In genomic region chr7:303425-303824, GRCh38 we compare ENCODE assay signal across 26 cellular contexts. TPM values are rescaled to one million over a fixed set of nuclear protein-coding genes. Genes with fewer than 3 reads are reported as not detected.
"Had no signal": no experiment of that assay in that cellular context is flagged by ENCODE, and none has a peak within 500 bp of the region (broad histone marks: within the 10 kb centered on the region; RNA-seq: fewer than 3 reads in every experiment).

No MANE protein-coding gene starts in this region.

- H3K4me1 Mint-ChIP-seq: natural killer cell had no signal

- H3K27ac ChIP-seq: colonic mucosa, esophagus squamous epithelium, gastroesophageal sphincter, right atrium auricular region, thyroid gland, vagina had no signal

- H3K4me3 Mint-ChIP-seq: immature natural killer cell, memory B cell, mesothelial cell of epicardium, natural killer cell, type B pancreatic cell had no signal

- H3K9me3 Mint-ChIP-seq: natural killer cell, type B pancreatic cell had no signal

- H3K4me1 ChIP-seq: colonic mucosa, esophagus squamous epithelium, gastroesophageal sphincter, right atrium auricular region, thyroid gland, vagina had no signal

- ATAC-seq: gastroesophageal sphincter, left lobe of liver, natural killer cell had no signal

- H3K9me3 ChIP-seq: colonic mucosa, thyroid gland, vagina had no signal

- H3K36me3 ChIP-seq: colonic mucosa, esophagus squamous epithelium, gastroesophageal sphincter, right atrium auricular region, thyroid gland, vagina had no signal

- H3K4me3 ChIP-seq: colonic mucosa, esophagus squamous epithelium, gastroesophageal sphincter, right atrium auricular region, thyroid gland, vagina had no signal

- H3K27ac Mint-ChIP-seq: immature natural killer cell, memory B cell, mesothelial cell of epicardium, natural killer cell, type B pancreatic cell had no signal

- H3K27me3 ChIP-seq: colonic mucosa, right atrium auricular region, thyroid gland, vagina had no signal

- DNase-seq: colonic mucosa; dermis blood vessel endothelial cell; esophagus squamous epithelium; foreskin fibroblast; glutamatergic neuron; immature natural killer cell; natural killer cell; small intestine; stimulated activated CD4-positive, alpha-beta T cell treated with anti-CD3 and anti-CD28 coated beads, Interleukin-2, amount 100 ng/mL, for 48 hours; stimulated activated naive CD4-positive, alpha-beta T cell treated with Interleukin-2 at 50 U/mL for 16 hours; thyroid gland had no signal

- H3K36me3 Mint-ChIP-seq: immature natural killer cell, memory B cell, mesothelial cell of epicardium, type B pancreatic cell had no signal

RNA-seq across cellular contexts. Expression of gene FOXL3, which starts 13.5 kb away (rescaled TPM):
- total RNA-seq: cerebellum, dermis blood vessel endothelial cell, epithelial cell of proximal tubule, esophagus squamous epithelium, gastroesophageal sphincter, kidney epithelial cell, left lobe of liver, lower leg skin, mesothelial cell of epicardium, mucosa of gallbladder, myocyte, natural killer cell, omental fat pad, pulmonary artery endothelial cell, right atrium auricular region, thyroid gland, vagina had no signal
- polyA plus RNA-seq: immature natural killer cell, small intestine had no signal
